Comparison of ENCODE assay signal across 11 cellular contexts in genomic region chr6:158170656-158171081, GRCh38. TPM values are rescaled to one million over a fixed set of nuclear protein-coding genes. Genes with fewer than 3 reads are reported as not detected.
DNase-seq lines count a peak whose midpoint lies in the region; ATAC-seq and TF ChIP-seq lines count a peak whose summit lies in the region.
"Had no signal": no experiment of that assay in that cellular context is flagged by ENCODE, and none has a peak within 500 bp of the region (broad histone marks: within the 10 kb centered on the region; RNA-seq: fewer than 3 reads in every experiment).

No MANE protein-coding gene starts in this region.

- peak overlapping the region; percentile 82; the same call in 1 of the 2 replicates for H2AK5ac ChIP-seq in IMR-90 (ENCODE audit: low read depth, low read length)

- H3K14ac ChIP-seq in IMR-90 (replicated peaks; ENCODE audit: low read depth, low read length) = peak overlapping the region; percentile 99

- peak overlapping the region; percentile 88 for H3K27ac ChIP-seq in ACC112 (ENCODE audit: low read depth, low read length)
- peak overlapping the region; percentile 87 for H3K27ac ChIP-seq in IMR-90 (ENCODE audit: insufficient read depth, low read length)
- H3K27ac ChIP-seq in caudate nucleus (ENCODE audit: low read depth, low read length) = peak overlapping the region; percentile 71
- H3K27ac ChIP-seq in RWPE1 = no peak overlapping the region
- H3K27ac ChIP-seq: C4-2B had no signal

- POLR2A ChIA-PET in IMR-90 (lab: Charles Lee; ENCODE audit: unreplicated experiment) = no interaction called here
- POLR2A ChIA-PET in RWPE1 (lab: Yijun Ruan, JAX; ENCODE audit: low non-redundant PET) = interaction anchor here (0.5 kb wide), 1 partner anchor 572 kb away, joined by 3 read pairs; no protein-coding TSS in a partner anchor

- TF ChIP-seq POLR2A in IMR-90 (IDR thresholded peaks at IDR 0.05; ENCODE audit: low read depth, low read length) = no peak

- H3K36me3 Mint-ChIP-seq in activated T-cell treated with anti-CD3 and anti-CD28 coated beads, Interleukin-2, amount 50 U/mL, for 72 hours (ENCODE audit: insufficient read depth in 2 of 2) = peaks cover 5 to 6% of the 10 kb centered on the region in 2 donors

- peak overlapping the region; percentile 81; the same call in 1 of the 3 replicates for H2BK15ac ChIP-seq in IMR-90 (ENCODE audit: low read depth, low read length)

- intact Hi-C loops in IMR-90 (cut with micrococcal nuclease) = no loop called here

- H2AFZ ChIP-seq in ACC112 (ENCODE audit: low read length, unreplicated experiment) (peak overlapping the region; percentile 4), IMR-90 (replicated peaks; ENCODE audit: low read length, poor library complexity) (no peak overlapping the region)

- peaks cover 41% of the 10 kb centered on the region for H3K4me1 ChIP-seq in ACC112 (ENCODE audit: control insufficient read depth, insufficient read depth, low read length, unreplicated experiment)
- peaks cover 11% of the 10 kb centered on the region for H3K4me1 ChIP-seq in IMR-90 (ENCODE audit: control insufficient read depth, insufficient read depth, low read length)

- H4K5ac ChIP-seq in IMR-90 (ENCODE audit: low read depth, low read length) = peak overlapping the region; percentile 47

- no peak for TF ChIP-seq RAD21 in IMR-90 (IDR thresholded peaks at IDR 0.05; ENCODE audit: low read length)

- peak; percentile 40 for ATAC-seq in IMR-90 (ENCODE audit: low read depth)
- no peak for ATAC-seq in activated T-cell treated with anti-CD3 and anti-CD28 coated beads, Interleukin-2, amount 50 U/mL, for 72 hours (replicated peaks in 1 of 2)
- no peak for ATAC-seq in HG02973 (IDR thresholded peaks at IDR 0.05; ENCODE audit: unreplicated experiment)

- no CpG with 5 or more reads among the region's 3 CpGs for WGBS in IMR-90 (ENCODE audit: extremely low coverage in 2 of 2, insufficient read length in 1 of 2), 2 experiments

- H2AK9ac ChIP-seq in IMR-90 (replicated peaks; ENCODE audit: low read depth, low read length, poor library complexity) = peak overlapping the region; percentile 12

- no peak overlapping the region for H3K27ac Mint-ChIP-seq in activated T-cell treated with anti-CD3 and anti-CD28 coated beads, Interleukin-2, amount 50 U/mL, for 72 hours

- H3K18ac ChIP-seq in IMR-90 (ENCODE audit: low read depth, low read length) = peak overlapping the region; percentile 84; the same call in 1 of the 2 replicates

- peak overlapping the region; percentile 94 for H2BK5ac ChIP-seq in IMR-90 (ENCODE audit: low read depth, low read length, poor library complexity, severe bottlenecking)

- peak overlapping the region; percentile 98; the same call in 1 of the 2 replicates for H2BK20ac ChIP-seq in IMR-90 (ENCODE audit: low read depth, low read length)

- peak overlapping the region; percentile 94 for H2BK120ac ChIP-seq in IMR-90 (ENCODE audit: low read depth, low read length)

- no peaks in the 10 kb centered on the region for H3K27me3 ChIP-seq in ACC112 (ENCODE audit: insufficient read depth, low read length)
- no peaks in the 10 kb centered on the region for H3K27me3 ChIP-seq in IMR-90 (ENCODE audit: control insufficient read depth, insufficient read depth, low read length)

- H3K36me3 ChIP-seq in ACC112 (ENCODE audit: insufficient read depth, low read length) = peaks cover 12% of the 10 kb centered on the region; the same call in 1 of the 2 replicates
- no peaks in the 10 kb centered on the region for H3K36me3 ChIP-seq in IMR-90 (ENCODE audit: control insufficient read depth, insufficient read depth, low read length)

- BruUV-seq in IMR-90 (replicated peaks; lab: Mats Ljungman, UMichigan) = no TSS peak

- no peaks in the 10 kb centered on the region for H3K9me3 ChIP-seq in IMR-90 (ENCODE audit: control insufficient read depth, insufficient read depth, low read length)

- CTCF ChIA-PET in IMR-90 (lab: Yijun Ruan, JAX) (no interaction called here), RWPE1 (lab: Yijun Ruan, JAX) (interaction anchor here (0.6 kb wide), 1 partner anchor 13 kb away, joined by 3 read pairs; no protein-coding TSS in a partner anchor)

- peaks cover 14 to 43% of the 10 kb centered on the region in 2 experiments; a peak in 3 of 4 replicates for H3K79me1 ChIP-seq in IMR-90 (ENCODE audit: low read depth in 1 of 2, low read length in 2 of 2)

- peaks cover 38% of the 10 kb centered on the region for H3K79me2 ChIP-seq in ACC112 (ENCODE audit: control insufficient read depth, insufficient read depth, low read length, unreplicated experiment)

- H3K9me1 ChIP-seq in IMR-90 (ENCODE audit: insufficient read depth, low read length) = peaks cover 4% of the 10 kb centered on the region

- H3K4me3 Mint-ChIP-seq in activated T-cell treated with anti-CD3 and anti-CD28 coated beads, Interleukin-2, amount 50 U/mL, for 72 hours = no peak overlapping the region

- no peaks in the 10 kb centered on the region for H4K20me1 ChIP-seq in IMR-90 (ENCODE audit: insufficient read depth, low read length)

- dilution Hi-C loops in IMR-90 (cut with HindIII; ENCODE audit: low sequenced_read_pairs, unreplicated experiment) = no loop called here

- H3K56ac ChIP-seq in IMR-90 (ENCODE audit: extremely low read depth, insufficient read depth, low read length) = peak overlapping the region; percentile 72

- H3K4me3 ChIP-seq in ACC112 (ENCODE audit: low read depth, low read length) = peak overlapping the region; percentile 53
- no peak overlapping the region; the same call in 1 of the 2 replicates for H3K4me3 ChIP-seq in IMR-90 (ENCODE audit: insufficient read depth, low read depth, low read length)

- TF ChIP-seq CTCF in IMR-90 (conservative IDR thresholded peaks at IDR 0.05; ENCODE audit: low read depth, low read length) = no peak
- TF ChIP-seq CTCF in RWPE1 (conservative IDR thresholded peaks at IDR 0.05; ENCODE audit: low read depth) = no peak

- peak overlapping the region; percentile 58 for H3K4me2 ChIP-seq in IMR-90 (ENCODE audit: low read depth, low read length)

- DNase-seq in IMR-90 (peak; percentile 89), caudate nucleus (lab: John Stamatoyannopoulos, UW) (no peak), lung microvascular endothelial cell (ENCODE audit: low read depth in 2 of 2) (peak; percentile 36 to 57), NOMO-1 treated with DMSO at 0.1 percent for 48 hours (lab: John Stamatoyannopoulos, UW; ENCODE audit: unreplicated experiment) (no peak), RWPE1 (ENCODE audit: low spot score) (no peak)
- DNase-seq in activated T-cell treated with anti-CD3 and anti-CD28 coated beads, Interleukin-2, amount 50 U/mL, for 72 hours = no peak
- DNase-seq: activated effector memory CD4-positive, alpha-beta T cell treated with Interleukin-2 at 50 U/mL for 16 hours; NCI-H1694 had no signal

- in situ Hi-C loops in IMR-90 (cut with MboI; ENCODE audit: low sequenced_read_pairs) = no loop called here

- H3K9me3 Mint-ChIP-seq in activated T-cell treated with anti-CD3 and anti-CD28 coated beads, Interleukin-2, amount 50 U/mL, for 72 hours = no peaks in the 10 kb centered on the region

- H4K8ac ChIP-seq in IMR-90 (ENCODE audit: low read depth in 2 of 2, low read length in 2 of 2) = peak overlapping the region; percentile 11 to 94; a peak in 3 of 4 replicates

- H3K27me3 Mint-ChIP-seq in activated T-cell treated with anti-CD3 and anti-CD28 coated beads, Interleukin-2, amount 50 U/mL, for 72 hours (ENCODE audit: low read depth) = peaks cover 6% of the 10 kb centered on the region

- H3K23ac ChIP-seq in IMR-90 (ENCODE audit: low read depth, low read length) = peak overlapping the region; percentile 87; the same call in 1 of the 2 replicates

- H3K4me1 Mint-ChIP-seq in activated T-cell treated with anti-CD3 and anti-CD28 coated beads, Interleukin-2, amount 50 U/mL, for 72 hours (ENCODE audit: low read depth) = peaks cover 18% of the 10 kb centered on the region

- peak overlapping the region; percentile 95 for H3K4ac ChIP-seq in IMR-90 (ENCODE audit: low read depth, low read length)

- H3K9ac ChIP-seq in IMR-90 (ENCODE audit: low read depth, low read length) = no peak overlapping the region

- H4K91ac ChIP-seq in IMR-90 (ENCODE audit: insufficient read depth, low read depth, low read length) = peak overlapping the region; percentile 87

TF ChIP-seq in IMR-90, 13 proteins besides CTCF, POLR2A, EP300 and RAD21:
- 0 out of 2 replicates have a peak, but pooled peaks have one; percentile 32 for TF ChIP-seq CEBPB (IDR thresholded peaks at IDR 0.05; ENCODE audit: low read depth, low read length)
- no peak for TF ChIP-seq USF2 (IDR thresholded peaks at IDR 0.05; ENCODE audit: low read depth, low read length)
TF ChIP-seq in IMR-90: peak in this region for 1.

RNA-seq across cellular contexts. Expression of gene GTF2H5, which starts 2.5 kb away (rescaled TPM):
- total RNA-seq in IMR-90 (2012; rRNA removed) (3.9 and 6.1 TPM in 2 replicates), lung microvascular endothelial cell (3.5 and 4.0 TPM in 2 replicates)
- 8.4 and 8.5 TPM in 2 replicates for polyA plus RNA-seq in IMR-90 (2012; rRNA removed)
- 1.2 and 3.1 TPM in 2 replicates for polyA plus RNA-seq in IMR-90 (2012; cell fraction: cytosol; rRNA removed)
- 0.39 and 3.2 TPM in 2 replicates for polyA plus RNA-seq in IMR-90 (2012; cell fraction: nucleus; rRNA removed; ENCODE audit: low replicate concordance)
- 10 to 100 TPM; 20.7 to 23.9 TPM for total RNA-seq in activated T-cell treated with anti-CD3 and anti-CD28 coated beads, Interleukin-2, amount 50 U/mL, for 72 hours

RNA-seq across cellular contexts. Expression of gene SERAC1, which starts 2.6 kb away (rescaled TPM):
- 15.6 and 16.9 TPM in 2 replicates for total RNA-seq in IMR-90 (2012; rRNA removed)
- 6.7 and 7.7 TPM in 2 replicates for polyA plus RNA-seq in IMR-90 (2012; rRNA removed)
- 1.6 and 1.7 TPM in 2 replicates for polyA plus RNA-seq in IMR-90 (2012; cell fraction: cytosol; rRNA removed)
- 2.2 and 13.6 TPM in 2 replicates for polyA plus RNA-seq in IMR-90 (2012; cell fraction: nucleus; rRNA removed; ENCODE audit: low replicate concordance)
- 7.8 and 13.9 TPM in 2 replicates for total RNA-seq in lung microvascular endothelial cell
- total RNA-seq in activated T-cell treated with anti-CD3 and anti-CD28 coated beads, Interleukin-2, amount 50 U/mL, for 72 hours = 1 to 10 TPM; 6.0 to 8.6 TPM

Comparison
In these comparisons a context has a peak if more than half of its experiments do, and no peak if none do; other contexts are left out.
1. DNase-seq: peak in IMR-90 (single experiment) and lung microvascular endothelial cell (2 of 2); none in caudate nucleus (0 of 61), NOMO-1 treated with DMSO at 0.1 percent for 48 hours (single experiment), activated T-cell treated with anti-CD3 and anti-CD28 coated beads, Interleukin-2, amount 50 U/mL, for 72 hours (0 of 2) and RWPE1 (single experiment).